In the genomic region with DNA sequence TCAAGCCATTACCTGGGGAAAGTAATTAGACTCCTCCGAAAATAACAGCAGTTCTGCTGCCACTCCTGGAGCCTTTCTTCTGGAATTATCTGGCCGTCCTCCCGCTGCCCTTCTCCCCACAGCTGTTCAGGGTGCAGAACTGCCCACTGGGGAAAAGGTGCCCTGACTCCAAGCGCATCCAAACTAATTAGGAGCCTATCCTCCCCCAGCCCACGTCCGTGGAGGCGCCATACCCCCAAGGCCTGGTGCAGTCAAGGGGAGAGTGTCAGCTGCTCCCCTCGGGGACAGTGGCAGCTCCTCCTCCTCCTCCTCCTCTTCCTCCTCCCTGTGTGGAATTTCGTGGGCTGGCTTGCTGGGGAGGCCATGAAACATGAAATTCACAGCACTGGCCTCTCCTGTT, we compare ENCODE assay signal across 12 cellular contexts.
DNase-seq lines count a peak whose midpoint lies in the region; ATAC-seq and TF ChIP-seq lines count a peak whose summit lies in the region.
"Had no signal": no experiment of that assay in that cellular context is flagged by ENCODE, and none has a peak within 500 bp of the region (broad histone marks: within the 10 kb centered on the region; RNA-seq: fewer than 3 reads in every experiment).

No MANE protein-coding gene starts in this region.

- H3K9me3 Mint-ChIP-seq in IgD-negative memory B cell, result no peaks in the 10 kb centered on the region
- H3K9me3 Mint-ChIP-seq: WTC11 had no signal

- H3K18ac ChIP-seq in mesenchymal stem cell (ENCODE audit: low read depth in 1 of 2, low read length in 2 of 2), result peak overlapping the region in 1 of 2 experiments; percentile 57

- H3K4me2 ChIP-seq in mesenchymal stem cell (ENCODE audit: low read length, poor library complexity, severe bottlenecking), result peak overlapping the region; percentile 36

- H3K36me3 Mint-ChIP-seq in IgD-negative memory B cell, result peaks cover 1% of the 10 kb centered on the region
- H3K36me3 Mint-ChIP-seq: WTC11 had no signal

- H3K14ac ChIP-seq in mesenchymal stem cell (ENCODE audit: low read length in 2 of 2), result peak overlapping the region in 1 of 2 experiments; percentile 75

- H3K4ac ChIP-seq in mesenchymal stem cell (ENCODE audit: low read depth in 1 of 2, low read length in 2 of 2), result no peak overlapping the region

- no peak overlapping the region for H3K27ac ChIP-seq in mesenchymal stem cell (ENCODE audit: low read length, poor library complexity, severe bottlenecking)

- H3K9me3 ChIP-seq in mesenchymal stem cell (ENCODE audit: control insufficient read depth, low read length), result no peaks in the 10 kb centered on the region

- no peak overlapping the region for H3K9ac ChIP-seq in mesenchymal stem cell (ENCODE audit: low read length)

- H3K23ac ChIP-seq in mesenchymal stem cell (ENCODE audit: low read length in 2 of 2), result no peak overlapping the region

- peak overlapping the region in 1 of 2 experiments; percentile 78 for H2BK12ac ChIP-seq in mesenchymal stem cell (ENCODE audit: low read length in 2 of 2)

- peak overlapping the region in 2 of 3 donors; percentile 91 to 99 for H3K27ac Mint-ChIP-seq in IgD-negative memory B cell
- H3K27ac Mint-ChIP-seq: WTC11 had no signal

- H3K36me3 ChIP-seq in GM06990 (ENCODE audit: control insufficient read depth, insufficient read depth, low read length) (no peaks in the 10 kb centered on the region), mesenchymal stem cell (ENCODE audit: control insufficient read depth in 1 of 2, insufficient read depth in 2 of 2, low read depth in 1 of 2, low read length in 2 of 2) (peaks cover 0 to 5% of the 10 kb centered on the region in 2 experiments)

- peak overlapping the region; percentile 58 for H3K4me3 ChIP-seq in GM06990 (replicated peaks; ENCODE audit: low read depth, low read length)
- no peak overlapping the region for H3K4me3 ChIP-seq in mesenchymal stem cell (ENCODE audit: insufficient read depth in 1 of 2, low read depth in 1 of 2, low read length in 2 of 2)
- no peak overlapping the region for H3K4me3 ChIP-seq in foreskin fibroblast (ENCODE audit: low read depth in 1 of 2, low read length in 2 of 2)

- peaks cover 28 to 41% (median 37%) of the 10 kb centered on the region in 3 donors for H3K4me1 Mint-ChIP-seq in IgD-negative memory B cell

- peak overlapping the region; percentile 58 to 92 (median 80) for H3K4me3 Mint-ChIP-seq in IgD-negative memory B cell
- H3K4me3 Mint-ChIP-seq: WTC11 had no signal

- H3K27me3 Mint-ChIP-seq in IgD-negative memory B cell, result peaks cover 1% of the 10 kb centered on the region

- ATAC-seq in GM21447 (IDR thresholded peaks at IDR 0.05; ENCODE audit: unreplicated experiment), result peak; percentile 9

- H3K27me3 ChIP-seq in GM06990 (replicated peaks; ENCODE audit: control insufficient read depth, insufficient read depth, low read length) (no peaks in the 10 kb centered on the region), mesenchymal stem cell (ENCODE audit: control insufficient read depth in 1 of 2, insufficient read depth in 1 of 2, low read length in 2 of 2) (no peaks in the 10 kb centered on the region)

- no peak overlapping the region for H2BK15ac ChIP-seq in mesenchymal stem cell (ENCODE audit: low read depth, poor library complexity, severe bottlenecking)

- peaks cover 9% of the 10 kb centered on the region for H3K79me1 ChIP-seq in mesenchymal stem cell (replicated peaks; ENCODE audit: low read length, poor library complexity, severe bottlenecking)

- H2BK5ac ChIP-seq in mesenchymal stem cell (ENCODE audit: low read depth, low read length, poor library complexity, severe bottlenecking), result no peak overlapping the region

- H2AK5ac ChIP-seq in mesenchymal stem cell (ENCODE audit: low read length, severe bottlenecking), result peak overlapping the region; percentile 57

- H2AFZ ChIP-seq in mesenchymal stem cell (ENCODE audit: low read depth, low read length), result no peak overlapping the region

- 88% methylated on average over 9 of the region's 9 CpGs for WGBS in mesenchymal stem cell

- peaks cover 19% of the 10 kb centered on the region for H3K4me1 ChIP-seq in mesenchymal stem cell (ENCODE audit: control insufficient read depth, insufficient read depth, low read depth, low read length)

- TF ChIP-seq CTCF in GM06990 (IDR thresholded peaks at IDR 0.05; ENCODE audit: insufficient read depth, low read length, poor library complexity, severe bottlenecking) (no peak), foreskin fibroblast (IDR thresholded peaks at IDR 0.05; ENCODE audit: low read depth, low read length) (no peak)

- DNase-seq in GM06990 (ENCODE audit: extremely low read depth, insufficient read length), result no peak
- DNase-seq in mesenchymal stem cell, result no peak
- DNase-seq in foreskin fibroblast, result no peak
- no peak for DNase-seq in NK-92 treated with Interleukin-12 subunit alpha and Interleukin-12 subunit beta, amount 100 ng/mL, for 24 hours (lab: John Stamatoyannopoulos, UW)
- no peak for DNase-seq in G401 (ENCODE audit: low spot score)
- no peak for DNase-seq in HCEC 1CT
- DNase-seq: activated T-cell treated with anti-CD3 and anti-CD28 coated beads for 4 hours; stimulated activated CD4-positive, alpha-beta T cell treated with anti-CD3 and anti-CD28 coated beads, Interleukin-4, amount 100 ng/mL, for 24 hours; stimulated activated naive CD4-positive, alpha-beta T cell treated with Interleukin-2 at 50 U/mL for 16 hours had no signal

- in situ Hi-C loops in G401 (cut with HindIII; ENCODE audit: low sequenced_read_pairs), result no loop called here

- no peak overlapping the region for H2BK120ac ChIP-seq in mesenchymal stem cell (ENCODE audit: low read depth, low read length)

- no peak overlapping the region for H4K91ac ChIP-seq in mesenchymal stem cell (ENCODE audit: low read length)

- H4K8ac ChIP-seq in mesenchymal stem cell (ENCODE audit: low read length), result no peak overlapping the region
